1 cellular context compared by ENCODE assay signal in genomic region chr2:43043471-43043870, GRCh38.
TF ChIP-seq lines count a peak whose summit lies in the region.

No MANE protein-coding gene starts in this region.

TF ChIP-seq in GM23338, 12 proteins besides CTCF, POLR2A, EP300 and RAD21 (continued from another document):
- no peak for TF ChIP-seq REST (IDR thresholded peaks at IDR 0.05; ENCODE audit: unreplicated experiment)
